12 cellular contexts compared by ENCODE assay signal in the genomic region with DNA sequence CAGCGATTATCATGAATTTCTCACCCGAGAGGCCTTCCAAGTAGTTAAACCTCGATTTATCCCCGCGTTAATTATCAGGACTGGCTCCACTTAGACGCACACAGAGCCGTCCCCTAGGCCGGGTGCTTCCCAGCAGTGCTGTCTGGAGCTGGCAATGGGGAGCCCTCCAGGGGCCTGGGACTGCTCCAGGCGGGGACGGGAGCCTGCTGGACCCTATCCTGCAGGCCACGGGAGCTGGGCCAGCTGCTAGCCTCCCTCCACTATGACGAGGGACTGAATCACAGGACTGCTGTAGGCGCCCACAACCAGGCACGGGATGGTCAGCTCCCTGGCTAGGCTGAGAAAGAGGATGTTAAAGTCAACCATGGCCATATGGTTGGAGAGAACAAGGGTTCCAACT.
DNase-seq lines count a peak whose midpoint lies in the region; ATAC-seq and TF ChIP-seq lines count a peak whose summit lies in the region.
"Had no signal": no experiment of that assay in that cellular context is flagged by ENCODE, and none has a peak within 500 bp of the region (broad histone marks: within the 10 kb centered on the region; RNA-seq: fewer than 3 reads in every experiment).

No MANE protein-coding gene starts in this region.

- intact Hi-C loops in posterior cingulate gyrus (cut with DNase I), result no loop called here
- intact Hi-C loops in sigmoid colon (cut with DNase I), result no loop called here
- intact Hi-C loops in esophagus muscularis mucosa (cut with DNase I), result no loop called here

- H3K4me3 ChIP-seq in BLaER1 (no peak overlapping the region), fibroblast of the aortic adventitia (ENCODE audit: low read depth, low read length) (no peak overlapping the region), sigmoid colon (no peak overlapping the region), esophagus muscularis mucosa (no peak overlapping the region)
- H3K4me3 ChIP-seq: ascending aorta, SK-N-MC had no signal

- H3K4me3 Mint-ChIP-seq in activated CD8-positive, alpha-beta T cell treated with anti-CD3 and anti-CD28 coated beads, Interleukin-2, amount 10 ng/mL, durations not matched to agents 7 days and 5 days, result no peak overlapping the region
- H3K4me3 Mint-ChIP-seq: stimulated activated memory B cell treated with anti-CD40 and anti-IgM and Interleukin-4, amounts not matched to agents 10 μg/mL and 1 μg/mL and 100 μg/mL, for 72 hours had no signal

- H3K9me3 ChIP-seq in BLaER1 (no peaks in the 10 kb centered on the region), sigmoid colon (no peaks in the 10 kb centered on the region), esophagus muscularis mucosa (no peaks in the 10 kb centered on the region)
- H3K9me3 ChIP-seq: ascending aorta had no signal

- ATAC-seq in SK-N-SH treated with all-trans-retinoic acid at 6 μM for 48 hours (peak; percentile 39), HG03439 (IDR thresholded peaks at IDR 0.05; ENCODE audit: unreplicated experiment) (no peak)
- ATAC-seq in activated CD8-positive, alpha-beta T cell treated with anti-CD3 and anti-CD28 coated beads, Interleukin-2, amount 10 ng/mL, durations not matched to agents 7 days and 5 days, result no peak
- ATAC-seq: stimulated activated memory B cell treated with anti-CD40 and anti-IgM and Interleukin-4, amounts not matched to agents 10 μg/mL and 1 μg/mL and 100 μg/mL, for 72 hours had no signal

- H3K4me1 ChIP-seq in BLaER1 (peaks cover 88% of the 10 kb centered on the region), sigmoid colon (no peaks in the 10 kb centered on the region), esophagus muscularis mucosa (peaks cover 0 to 10% (median 5%) of the 10 kb centered on the region in 4 donors)
- H3K4me1 ChIP-seq: ascending aorta had no signal

- H3K27me3 ChIP-seq in BLaER1, result no peaks in the 10 kb centered on the region
- H3K27me3 ChIP-seq in sigmoid colon, result no peaks in the 10 kb centered on the region
- no peaks in the 10 kb centered on the region for H3K27me3 ChIP-seq in esophagus muscularis mucosa
- H3K27me3 ChIP-seq: ascending aorta had no signal

- H3K27me3 Mint-ChIP-seq in activated CD8-positive, alpha-beta T cell treated with anti-CD3 and anti-CD28 coated beads, Interleukin-2, amount 10 ng/mL, durations not matched to agents 7 days and 5 days (ENCODE audit: low read depth), result no peaks in the 10 kb centered on the region
- H3K27me3 Mint-ChIP-seq: stimulated activated memory B cell treated with anti-CD40 and anti-IgM and Interleukin-4, amounts not matched to agents 10 μg/mL and 1 μg/mL and 100 μg/mL, for 72 hours had no signal

- H3K36me3 ChIP-seq in BLaER1 (peaks cover 76% of the 10 kb centered on the region), sigmoid colon (peaks cover 0 to 15% (median 2%) of the 10 kb centered on the region in 4 donors), esophagus muscularis mucosa (peaks cover 0 to 34% (median 13%) of the 10 kb centered on the region in 4 donors)

- DNase-seq in fibroblast of the aortic adventitia (ENCODE audit: low read depth) (peak; percentile 93), posterior cingulate gyrus (peak in 6 of 10 donors; percentile 28 to 90 (median 68)), sigmoid colon (no peak), esophagus muscularis mucosa (ENCODE audit: extremely low spot score) (no peak)
- no peak for DNase-seq in activated CD8-positive, alpha-beta T cell treated with anti-CD3 and anti-CD28 coated beads, Interleukin-2, amount 10 ng/mL, durations not matched to agents 7 days and 5 days
- DNase-seq: KG1 had no signal

- CTCF ChIA-PET in activated CD8-positive, alpha-beta T cell treated with anti-CD3 and anti-CD28 coated beads, Interleukin-2, amount 10 ng/mL, durations not matched to agents 7 days and 5 days (lab: Charles Lee), result no interaction called here

- H3K4me1 Mint-ChIP-seq in activated CD8-positive, alpha-beta T cell treated with anti-CD3 and anti-CD28 coated beads, Interleukin-2, amount 10 ng/mL, durations not matched to agents 7 days and 5 days (ENCODE audit: low read depth), result peaks cover 2% of the 10 kb centered on the region

- no peaks in the 10 kb centered on the region for H3K9me3 Mint-ChIP-seq in activated CD8-positive, alpha-beta T cell treated with anti-CD3 and anti-CD28 coated beads, Interleukin-2, amount 10 ng/mL, durations not matched to agents 7 days and 5 days (ENCODE audit: insufficient read depth)
- H3K9me3 Mint-ChIP-seq: stimulated activated memory B cell treated with anti-CD40 and anti-IgM and Interleukin-4, amounts not matched to agents 10 μg/mL and 1 μg/mL and 100 μg/mL, for 72 hours had no signal

- 84 to 88% methylated on average over 14 of the region's 14 CpGs for WGBS in sigmoid colon, 2 donors
- 94% methylated on average over 6 of the region's 14 CpGs for WGBS in esophagus muscularis mucosa

- H3K4me2 ChIP-seq in BLaER1, result peak overlapping the region; percentile 85

- peaks cover 100% of the 10 kb centered on the region for H4K20me1 ChIP-seq in BLaER1

- H3K9ac ChIP-seq in BLaER1, result no peak overlapping the region

- H3K36me3 Mint-ChIP-seq in activated CD8-positive, alpha-beta T cell treated with anti-CD3 and anti-CD28 coated beads, Interleukin-2, amount 10 ng/mL, durations not matched to agents 7 days and 5 days (ENCODE audit: low read depth), result peaks cover 7% of the 10 kb centered on the region

- H3K27ac ChIP-seq in BLaER1, result no peak overlapping the region
- peak overlapping the region in 1 of 4 donors; percentile 10 for H3K27ac ChIP-seq in sigmoid colon
- no peak overlapping the region for H3K27ac ChIP-seq in esophagus muscularis mucosa (replicated peaks in 1 of 4)
- H3K27ac ChIP-seq: ascending aorta, SK-N-MC had no signal

- no peak for TF ChIP-seq EP300 in sigmoid colon (IDR thresholded peaks at IDR 0.05)
- no peak for TF ChIP-seq EP300 in esophagus muscularis mucosa (IDR thresholded peaks at IDR 0.05)

- no peak overlapping the region for H3K27ac Mint-ChIP-seq in activated CD8-positive, alpha-beta T cell treated with anti-CD3 and anti-CD28 coated beads, Interleukin-2, amount 10 ng/mL, durations not matched to agents 7 days and 5 days
- H3K27ac Mint-ChIP-seq: stimulated activated memory B cell treated with anti-CD40 and anti-IgM and Interleukin-4, amounts not matched to agents 10 μg/mL and 1 μg/mL and 100 μg/mL, for 72 hours had no signal

- POLR2A ChIA-PET in activated CD8-positive, alpha-beta T cell treated with anti-CD3 and anti-CD28 coated beads, Interleukin-2, amount 10 ng/mL, durations not matched to agents 7 days and 5 days (lab: Charles Lee), result no interaction called here

- TF ChIP-seq CTCF in fibroblast of the aortic adventitia (IDR thresholded peaks at IDR 0.05; ENCODE audit: insufficient read depth, low read length), result no peak
- no peak for TF ChIP-seq CTCF in sigmoid colon (IDR thresholded peaks at IDR 0.05)
- no peak for TF ChIP-seq CTCF in esophagus muscularis mucosa (IDR thresholded peaks at IDR 0.05)

- TF ChIP-seq POLR2A in sigmoid colon (IDR thresholded peaks at IDR 0.05), result no peak
- TF ChIP-seq POLR2A in esophagus muscularis mucosa (IDR thresholded peaks at IDR 0.05; ENCODE audit: low read depth), result no peak

TF ChIP-seq in SK-N-SH treated with all-trans-retinoic acid at 6 μM for 48 hours, 23 proteins besides CTCF, POLR2A, EP300 and RAD21 (continues in another document):
- TF ChIP-seq RARB (CRISPR knock-in tag; IDR thresholded peaks at IDR 0.05) (no peak), ZC3H10 (CRISPR knock-in tag; IDR thresholded peaks at IDR 0.05) (no peak), CSDC2 (CRISPR knock-in tag; IDR thresholded peaks at IDR 0.05) (no peak), ZFP30 (CRISPR knock-in tag; IDR thresholded peaks at IDR 0.05) (no peak), GLIS3 (CRISPR knock-in tag; IDR thresholded peaks at IDR 0.05) (no peak), BACH2 (CRISPR knock-in tag; IDR thresholded peaks at IDR 0.05; ENCODE audit: borderline replicate concordance) (no peak), ZFP3 (CRISPR knock-in tag; IDR thresholded peaks at IDR 0.05) (no peak)
- TF ChIP-seq, protein P1, sequence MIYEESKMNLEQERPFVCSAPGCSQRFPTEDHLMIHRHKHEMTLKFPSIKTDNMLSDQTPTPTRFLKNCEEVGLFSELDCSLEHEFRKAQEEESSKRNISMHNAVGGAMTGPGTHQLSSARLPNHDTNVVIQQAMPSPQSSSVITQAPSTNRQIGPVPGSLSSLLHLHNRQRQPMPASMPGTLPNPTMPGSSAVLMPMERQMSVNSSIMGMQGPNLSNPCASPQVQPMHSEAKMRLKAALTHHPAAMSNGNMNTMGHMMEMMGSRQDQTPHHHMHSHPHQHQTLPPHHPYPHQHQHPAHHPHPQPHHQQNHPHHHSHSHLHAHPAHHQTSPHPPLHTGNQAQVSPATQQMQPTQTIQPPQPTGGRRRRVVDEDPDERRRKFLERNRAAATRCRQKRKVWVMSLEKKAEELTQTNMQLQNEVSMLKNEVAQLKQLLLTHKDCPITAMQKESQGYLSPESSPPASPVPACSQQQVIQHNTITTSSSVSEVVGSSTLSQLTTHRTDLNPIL (CRISPR knock-in tag; IDR thresholded peaks at IDR 0.05; ENCODE audit: low read depth), result no peak
- TF ChIP-seq, protein P2, sequence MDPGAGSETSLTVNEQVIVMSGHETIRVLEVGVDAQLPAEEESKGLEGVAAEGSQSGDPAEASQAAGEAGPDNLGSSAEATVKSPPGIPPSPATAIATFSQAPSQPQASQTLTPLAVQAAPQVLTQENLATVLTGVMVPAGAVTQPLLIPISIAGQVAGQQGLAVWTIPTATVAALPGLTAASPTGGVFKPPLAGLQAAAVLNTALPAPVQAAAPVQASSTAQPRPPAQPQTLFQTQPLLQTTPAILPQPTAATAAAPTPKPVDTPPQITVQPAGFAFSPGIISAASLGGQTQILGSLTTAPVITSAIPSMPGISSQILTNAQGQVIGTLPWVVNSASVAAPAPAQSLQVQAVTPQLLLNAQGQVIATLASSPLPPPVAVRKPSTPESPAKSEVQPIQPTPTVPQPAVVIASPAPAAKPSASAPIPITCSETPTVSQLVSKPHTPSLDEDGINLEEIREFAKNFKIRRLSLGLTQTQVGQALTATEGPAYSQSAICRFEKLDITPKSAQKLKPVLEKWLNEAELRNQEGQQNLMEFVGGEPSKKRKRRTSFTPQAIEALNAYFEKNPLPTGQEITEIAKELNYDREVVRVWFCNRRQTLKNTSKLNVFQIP (CRISPR knock-in tag; IDR thresholded peaks at IDR 0.05; ENCODE audit: borderline replicate concordance, low read depth), result no peak
- TF ChIP-seq, protein P3, sequence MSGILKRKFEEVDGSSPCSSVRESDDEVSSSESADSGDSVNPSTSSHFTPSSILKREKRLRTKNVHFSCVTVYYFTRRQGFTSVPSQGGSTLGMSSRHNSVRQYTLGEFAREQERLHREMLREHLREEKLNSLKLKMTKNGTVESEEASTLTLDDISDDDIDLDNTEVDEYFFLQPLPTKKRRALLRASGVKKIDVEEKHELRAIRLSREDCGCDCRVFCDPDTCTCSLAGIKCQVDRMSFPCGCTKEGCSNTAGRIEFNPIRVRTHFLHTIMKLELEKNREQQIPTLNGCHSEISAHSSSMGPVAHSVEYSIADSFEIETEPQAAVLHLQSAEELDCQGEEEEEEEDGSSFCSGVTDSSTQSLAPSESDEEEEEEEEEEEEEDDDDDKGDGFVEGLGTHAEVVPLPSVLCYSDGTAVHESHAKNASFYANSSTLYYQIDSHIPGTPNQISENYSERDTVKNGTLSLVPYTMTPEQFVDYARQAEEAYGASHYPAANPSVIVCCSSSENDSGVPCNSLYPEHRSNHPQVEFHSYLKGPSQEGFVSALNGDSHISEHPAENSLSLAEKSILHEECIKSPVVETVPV (CRISPR knock-in tag; IDR thresholded peaks at IDR 0.05), result no peak

Comparison
In these comparisons a context has a peak if more than half of its experiments do, and no peak if none do; other contexts are left out.
1. DNase-seq: peak in fibroblast of the aortic adventitia (single experiment) and posterior cingulate gyrus (6 of 10); none in sigmoid colon (single experiment), activated CD8-positive, alpha-beta T cell treated with anti-CD3 and anti-CD28 coated beads, Interleukin-2, amount 10 ng/mL, durations not matched to agents 7 days and 5 days (single experiment) and esophagus muscularis mucosa (single experiment).